ENCODE assay signal across 18 cellular contexts in genomic region chr11:67562951-67563350, GRCh38. TPM values are rescaled to one million over a fixed set of nuclear protein-coding genes. Genes with fewer than 3 reads are reported as not detected.
DNase-seq lines count a peak whose midpoint lies in the region; ATAC-seq, FAIRE-seq and TF ChIP-seq lines count a peak whose summit lies in the region.
"Had no signal": no experiment of that assay in that cellular context is flagged by ENCODE, and none has a peak within 500 bp of the region (broad histone marks: within the 10 kb centered on the region; RNA-seq: fewer than 3 reads in every experiment).

No MANE protein-coding gene starts in this region.

- H3K27me3 ChIP-seq in HepG2 (ENCODE audit: control insufficient read depth in 1 of 2, insufficient read depth in 2 of 2, low read length in 2 of 2): no peaks in the 10 kb centered on the region
- H3K27me3 ChIP-seq in naive thymus-derived CD4-positive, alpha-beta T cell (ENCODE audit: control insufficient read depth in 2 of 2, insufficient read depth in 2 of 2, low read length in 2 of 2): no peaks in the 10 kb centered on the region

- no peaks in the 10 kb centered on the region for H3K36me3 ChIP-seq in HepG2 (replicated peaks in 1 of 2; ENCODE audit: control insufficient read depth in 1 of 2, insufficient read depth in 2 of 2, low read length in 2 of 2)
- no peaks in the 10 kb centered on the region for H3K36me3 ChIP-seq in naive thymus-derived CD4-positive, alpha-beta T cell (ENCODE audit: control insufficient read depth in 2 of 3, insufficient read depth in 3 of 3, low read length in 3 of 3)

- H3K27ac ChIP-seq in HepG2 (ENCODE audit: extremely low read length, insufficient read depth, low read length): no peak overlapping the region
- H3K27ac ChIP-seq in naive thymus-derived CD4-positive, alpha-beta T cell (ENCODE audit: low read depth, low read length): no peak overlapping the region
- H3K27ac ChIP-seq: KMS-11 had no signal

- H3K4me3 Mint-ChIP-seq in stimulated activated memory B cell treated with anti-CD40 and anti-IgM and Interleukin-4, amounts not matched to agents 10 μg/mL and 1 μg/mL and 100 μg/mL, for 72 hours: no peak overlapping the region
- no peak overlapping the region for H3K4me3 Mint-ChIP-seq in activated naive CD4-positive, alpha-beta T cell treated with anti-CD3 and anti-CD28 coated beads, Interleukin-2, amount 10 ng/mL, durations not matched to agents 7 days and 5 days
- H3K4me3 Mint-ChIP-seq in naive thymus-derived CD4-positive, alpha-beta T cell: no peak overlapping the region
- H3K4me3 Mint-ChIP-seq: activated CD8-positive, alpha-beta T cell treated with anti-CD3 and anti-CD28 coated beads, Interleukin-2, amount 10 ng/mL, durations not matched to agents 7 days and 5 days; CD4-positive, alpha-beta T cell had no signal

- no peak for FAIRE-seq in HepG2 (lab: Jason Lieb, UNC)

- H3K27me3 Mint-ChIP-seq in stimulated activated memory B cell treated with anti-CD40 and anti-IgM and Interleukin-4, amounts not matched to agents 10 μg/mL and 1 μg/mL and 100 μg/mL, for 72 hours: peaks cover 47% of the 10 kb centered on the region
- peaks cover 37% of the 10 kb centered on the region for H3K27me3 Mint-ChIP-seq in activated naive CD4-positive, alpha-beta T cell treated with anti-CD3 and anti-CD28 coated beads, Interleukin-2, amount 10 ng/mL, durations not matched to agents 7 days and 5 days
- peaks cover 0 to 24% (median 0%) of the 10 kb centered on the region in 5 donors for H3K27me3 Mint-ChIP-seq in naive thymus-derived CD4-positive, alpha-beta T cell

- no peaks in the 10 kb centered on the region for H3K9me3 Mint-ChIP-seq in stimulated activated memory B cell treated with anti-CD40 and anti-IgM and Interleukin-4, amounts not matched to agents 10 μg/mL and 1 μg/mL and 100 μg/mL, for 72 hours
- H3K9me3 Mint-ChIP-seq in activated naive CD4-positive, alpha-beta T cell treated with anti-CD3 and anti-CD28 coated beads, Interleukin-2, amount 10 ng/mL, durations not matched to agents 7 days and 5 days: no peaks in the 10 kb centered on the region
- no peaks in the 10 kb centered on the region for H3K9me3 Mint-ChIP-seq in naive thymus-derived CD4-positive, alpha-beta T cell
- H3K9me3 Mint-ChIP-seq: activated T-helper 2 cell treated with anti-CD3 and anti-CD28 coated beads, Interferon-gamma antibody, Interleukin-2, Interleukin-4, amounts not matched to agents 10 μg/mL and 5 μg/mL and 100 μg/mL, durations not matched to agents 14 hours and 24 hours and 36 hours; CD4-positive, alpha-beta T cell; effector memory CD8-positive, alpha-beta T cell had no signal

- H3K4me2 ChIP-seq in HepG2 (ENCODE audit: low read depth, low read length): peak overlapping the region; percentile 69

- H3K79me2 ChIP-seq in HepG2 (ENCODE audit: insufficient read depth, low read length): no peaks in the 10 kb centered on the region

- H3K9me3 ChIP-seq in HepG2 (ENCODE audit: low read length): no peaks in the 10 kb centered on the region
- H3K9me3 ChIP-seq in naive thymus-derived CD4-positive, alpha-beta T cell (ENCODE audit: control insufficient read depth in 2 of 3, low read length in 3 of 3): no peaks in the 10 kb centered on the region

- TF ChIP-seq POLR2A in HepG2 (IDR thresholded peaks at IDR 0.05; ENCODE audit: insufficient read depth in 1 of 2, low read depth in 2 of 2, low read length in 2 of 2): no peak

- POLR2A ChIA-PET in HEK293T (lab: Yijun Ruan, JAX) (no interaction called here), HepG2 (lab: Yijun Ruan, JAX) (no interaction called here)
- POLR2A ChIA-PET in naive thymus-derived CD4-positive, alpha-beta T cell (lab: Charles Lee): no interaction called here

- intact Hi-C loops in HepG2 (cut with micrococcal nuclease; ENCODE audit: unreplicated experiment): no loop called here
- intact Hi-C loops in naive thymus-derived CD4-positive, alpha-beta T cell (cut with micrococcal nuclease): no loop called here

- H3K36me3 Mint-ChIP-seq in stimulated activated memory B cell treated with anti-CD40 and anti-IgM and Interleukin-4, amounts not matched to agents 10 μg/mL and 1 μg/mL and 100 μg/mL, for 72 hours: no peaks in the 10 kb centered on the region
- H3K36me3 Mint-ChIP-seq in activated naive CD4-positive, alpha-beta T cell treated with anti-CD3 and anti-CD28 coated beads, Interleukin-2, amount 10 ng/mL, durations not matched to agents 7 days and 5 days: no peaks in the 10 kb centered on the region
- no peaks in the 10 kb centered on the region for H3K36me3 Mint-ChIP-seq in naive thymus-derived CD4-positive, alpha-beta T cell
- H3K36me3 Mint-ChIP-seq: immature natural killer cell had no signal

- peak overlapping the region in 1 of 3 experiments; percentile 39; a peak in 1 of 6 replicates for H3K4me3 ChIP-seq in HepG2 (replicated peaks in 1 of 3; ENCODE audit: insufficient read depth in 1 of 3, low read depth in 2 of 3, low read length in 3 of 3)
- H3K4me3 ChIP-seq in naive thymus-derived CD4-positive, alpha-beta T cell (ENCODE audit: low read length): no peak overlapping the region

- ATAC-seq in SK-N-SH treated with all-trans-retinoic acid at 6 μM for 48 hours (peak; percentile 39; the same call in 2 of the 3 replicates), HepG2 (no peak)
- ATAC-seq in stimulated activated memory B cell treated with anti-CD40 and anti-IgM and Interleukin-4, amounts not matched to agents 10 μg/mL and 1 μg/mL and 100 μg/mL, for 72 hours: no peak
- no peak for ATAC-seq in naive thymus-derived CD4-positive, alpha-beta T cell
- ATAC-seq: activated CD8-positive, alpha-beta T cell treated with anti-CD3 and anti-CD28 coated beads, Interleukin-2, amount 10 ng/mL, durations not matched to agents 7 days and 5 days; effector memory CD8-positive, alpha-beta T cell had no signal

- no peak for TF ChIP-seq RAD21 in HepG2 (CRISPR knock-in tag; IDR thresholded peaks at IDR 0.05)

- in situ Hi-C loops in HepG2 (cut with HindIII; ENCODE audit: extremely low pct_ligation_motif_present, low pct_unique_long_range_greater_than_20kb): no loop called here

- no TSS peak for BruUV-seq in HepG2 (replicated peaks; lab: Mats Ljungman, UMichigan)

- CTCF ChIA-PET in HEK293T (lab: Yijun Ruan, JAX) (interaction anchor here (0.6 to 1.4 kb wide), 2 partner anchors 9 to 42 kb away, joined by 3 to 7 read pairs; no protein-coding TSS in a partner anchor), HepG2 (lab: Yijun Ruan, JAX; ENCODE audit: low intra/inter-chr PET ratio, low total read pairs) (no interaction called here)
- CTCF ChIA-PET in activated naive CD4-positive, alpha-beta T cell treated with anti-CD3 and anti-CD28 coated beads, Interleukin-2, amount 10 ng/mL, durations not matched to agents 7 days and 5 days (lab: Charles Lee): interaction anchor here (1.4 kb wide), 1 partner anchor 10 kb away, joined by 3 read pairs; no protein-coding TSS in a partner anchor
- CTCF ChIA-PET in naive thymus-derived CD4-positive, alpha-beta T cell (lab: Charles Lee): interaction anchor here (1.2 kb wide), 1 partner anchor 214 kb away, joined by 3 read pairs; no protein-coding TSS in a partner anchor

- H3K4me1 Mint-ChIP-seq in stimulated activated memory B cell treated with anti-CD40 and anti-IgM and Interleukin-4, amounts not matched to agents 10 μg/mL and 1 μg/mL and 100 μg/mL, for 72 hours: peaks cover 33% of the 10 kb centered on the region
- peaks cover 12% of the 10 kb centered on the region for H3K4me1 Mint-ChIP-seq in activated naive CD4-positive, alpha-beta T cell treated with anti-CD3 and anti-CD28 coated beads, Interleukin-2, amount 10 ng/mL, durations not matched to agents 7 days and 5 days
- peaks cover 0 to 9% (median 0%) of the 10 kb centered on the region in 7 donors for H3K4me1 Mint-ChIP-seq in naive thymus-derived CD4-positive, alpha-beta T cell

- H4K20me1 ChIP-seq in HepG2 (ENCODE audit: insufficient read depth, low read length): no peaks in the 10 kb centered on the region

- TF ChIP-seq CTCF in HepG2 (CRISPR knock-in tag; IDR thresholded peaks at IDR 0.05): no peak

- no peak overlapping the region for H3K9ac ChIP-seq in HepG2 (ENCODE audit: insufficient read depth, low read depth, low read length)
- H3K9ac ChIP-seq: KMS-11 had no signal

- peak overlapping the region; percentile 36 for H3K27ac Mint-ChIP-seq in stimulated activated memory B cell treated with anti-CD40 and anti-IgM and Interleukin-4, amounts not matched to agents 10 μg/mL and 1 μg/mL and 100 μg/mL, for 72 hours
- no peak overlapping the region for H3K27ac Mint-ChIP-seq in activated naive CD4-positive, alpha-beta T cell treated with anti-CD3 and anti-CD28 coated beads, Interleukin-2, amount 10 ng/mL, durations not matched to agents 7 days and 5 days
- H3K27ac Mint-ChIP-seq in naive thymus-derived CD4-positive, alpha-beta T cell: no peak overlapping the region
- H3K27ac Mint-ChIP-seq: activated CD8-positive, alpha-beta T cell treated with anti-CD3 and anti-CD28 coated beads, Interleukin-2, amount 10 ng/mL, durations not matched to agents 7 days and 5 days; activated T-helper 2 cell treated with anti-CD3 and anti-CD28 coated beads, Interferon-gamma antibody, Interleukin-2, Interleukin-4, amounts not matched to agents 10 μg/mL and 5 μg/mL and 100 μg/mL, durations not matched to agents 14 hours and 24 hours and 36 hours; CD4-positive, alpha-beta T cell; immature natural killer cell had no signal

- DNase-seq in HEK293T (ENCODE audit: extremely low spot score): no peak
- DNase-seq in HepG2 (ENCODE audit: low spot score): no peak
- no peak for DNase-seq in activated naive CD4-positive, alpha-beta T cell treated with anti-CD3 and anti-CD28 coated beads, Interleukin-2, amount 10 ng/mL, durations not matched to agents 7 days and 5 days
- no peak for DNase-seq in hepatic stellate cell (ENCODE audit: low spot score)
- DNase-seq in naive thymus-derived CD4-positive, alpha-beta T cell: no peak
- no peak for DNase-seq in NAMALWA (ENCODE audit: low spot score)
- DNase-seq: activated CD8-positive, alpha-beta T cell treated with anti-CD3 and anti-CD28 coated beads, Interleukin-2, amount 10 ng/mL, durations not matched to agents 7 days and 5 days; CD4-positive, alpha-beta T cell; effector memory CD8-positive, alpha-beta T cell; immature natural killer cell; NCI-H1436 treated with DMSO at 0.1 percent for 48 hours; stimulated activated CD4-positive, alpha-beta T cell treated with anti-CD3 and anti-CD28 coated beads, Interleukin-4, amount 100 ng/mL, for 24 hours had no signal

- H3K4me1 ChIP-seq in HepG2 (ENCODE audit: insufficient read depth, low read length): peaks cover 40% of the 10 kb centered on the region
- H3K4me1 ChIP-seq in naive thymus-derived CD4-positive, alpha-beta T cell (ENCODE audit: control insufficient read depth in 2 of 2, insufficient read depth in 2 of 2, low read length in 2 of 2): no peaks in the 10 kb centered on the region

- TF ChIP-seq EP300 in HepG2 (IDR thresholded peaks at IDR 0.05; ENCODE audit: low read depth in 2 of 2, low read length in 2 of 2) (no peak), HepG2 (CRISPR knock-in tag; IDR thresholded peaks at IDR 0.05; ENCODE audit: borderline replicate concordance) (no peak)

- H2AFZ ChIP-seq in HepG2 (ENCODE audit: low read length): peak overlapping the region; percentile 49

- WGBS in HepG2 (ENCODE audit: low lambda C conversion rate): 40% methylated on average over 5 of the region's 5 CpGs

RNA-seq across cellular contexts. Expression of gene GSTP1, which starts 20.7 kb away (rescaled TPM):
- total RNA-seq in HepG2 (2016; rRNA removed; fragmentation: Illumina TruSeq; extraction: Trizol): not detected in 2 replicates
- not detected in 2 replicates for total RNA-seq in HepG2 (2016; cell fraction: cytosol; rRNA removed; fragmentation: Illumina TruSeq; extraction: Trizol; ENCODE audit: low read depth)
- total RNA-seq in HepG2 (2016; cell fraction: insoluble cytoplasmic fraction; rRNA removed; fragmentation: Illumina TruSeq; extraction: Trizol): not detected in 2 replicates
- total RNA-seq in HepG2 (2016; cell fraction: membrane; rRNA removed; fragmentation: Illumina TruSeq; extraction: Trizol): not detected in 2 replicates
- not detected in 2 replicates for total RNA-seq in HepG2 (2016; cell fraction: nucleus; rRNA removed; fragmentation: Illumina TruSeq; extraction: Trizol)
- 0.33 TPM in 1 of 2 replicates, not detected in the other for polyA plus RNA-seq in HepG2 (2011; rRNA removed)
- 0.27 and 0.32 TPM in 2 replicates for polyA plus RNA-seq in HepG2 (2011; cell fraction: cytosol; rRNA removed)
- 0.35 and 0.42 TPM in 2 replicates for polyA plus RNA-seq in HepG2 (2011; cell fraction: nucleus; rRNA removed)
- polyA plus RNA-seq in HepG2 (2012): not detected in 2 replicates
- polyA plus RNA-seq in HepG2 (2016; cell fraction: cytosol; fragmentation: Illumina TruSeq; extraction: Trizol; ENCODE audit: low read depth): not detected in 2 replicates
- not detected in 2 replicates for polyA plus RNA-seq in HepG2 (2016; cell fraction: insoluble cytoplasmic fraction; fragmentation: Illumina TruSeq; extraction: Trizol; ENCODE audit: low read depth)
- not detected in 2 replicates for polyA plus RNA-seq in HepG2 (2016; cell fraction: membrane; fragmentation: Illumina TruSeq; extraction: Trizol; ENCODE audit: low read depth)
- polyA plus RNA-seq in HepG2 (2016; cell fraction: nucleus; fragmentation: Illumina TruSeq; extraction: Trizol; ENCODE audit: insufficient read depth, low read depth): not detected in 2 replicates
- polyA minus RNA-seq in HepG2 (2011; rRNA and poly(A)+ RNA removed; ENCODE audit: low replicate concordance): 3.7 and 5.0 TPM in 2 replicates
- not detected in 2 replicates for polyA minus RNA-seq in HepG2 (2011; cell fraction: cytosol; rRNA and poly(A)+ RNA removed)
- polyA minus RNA-seq in HepG2 (2011; cell fraction: nucleus; rRNA and poly(A)+ RNA removed): not detected in 2 replicates
- 100 to 1,000 TPM in 4 of 5 experiments, 10 to 100 TPM in 1; 77.2 to 265 (median 139) TPM for total RNA-seq in naive thymus-derived CD4-positive, alpha-beta T cell
- 100 to 1,000 TPM; 190 to 202 TPM for polyA plus RNA-seq in naive thymus-derived CD4-positive, alpha-beta T cell

RNA-seq across cellular contexts. Expression of gene CABP2, which starts 39.7 kb away (rescaled TPM):
- not detected in 2 replicates for total RNA-seq in HepG2 (2016; rRNA removed; fragmentation: Illumina TruSeq; extraction: Trizol)
- not detected in 2 replicates for total RNA-seq in HepG2 (2016; cell fraction: cytosol; rRNA removed; fragmentation: Illumina TruSeq; extraction: Trizol; ENCODE audit: low read depth)
- total RNA-seq in HepG2 (2016; cell fraction: insoluble cytoplasmic fraction; rRNA removed; fragmentation: Illumina TruSeq; extraction: Trizol): not detected in 2 replicates
- total RNA-seq in HepG2 (2016; cell fraction: membrane; rRNA removed; fragmentation: Illumina TruSeq; extraction: Trizol): not detected in 2 replicates
- not detected in 2 replicates for total RNA-seq in HepG2 (2016; cell fraction: nucleus; rRNA removed; fragmentation: Illumina TruSeq; extraction: Trizol)
- not detected in 2 replicates for polyA plus RNA-seq in HepG2 (2011; rRNA removed)
- polyA plus RNA-seq in HepG2 (2011; cell fraction: cytosol; rRNA removed): not detected in 2 replicates
- polyA plus RNA-seq in HepG2 (2011; cell fraction: nucleus; rRNA removed): not detected in 2 replicates
- not detected in 2 replicates for polyA plus RNA-seq in HepG2 (2012)
- not detected in 2 replicates for polyA plus RNA-seq in HepG2 (2016; cell fraction: cytosol; fragmentation: Illumina TruSeq; extraction: Trizol; ENCODE audit: low read depth)
- not detected in 2 replicates for polyA plus RNA-seq in HepG2 (2016; cell fraction: insoluble cytoplasmic fraction; fragmentation: Illumina TruSeq; extraction: Trizol; ENCODE audit: low read depth)
- not detected in 2 replicates for polyA plus RNA-seq in HepG2 (2016; cell fraction: membrane; fragmentation: Illumina TruSeq; extraction: Trizol; ENCODE audit: low read depth)
- not detected in 2 replicates for polyA plus RNA-seq in HepG2 (2016; cell fraction: nucleus; fragmentation: Illumina TruSeq; extraction: Trizol; ENCODE audit: insufficient read depth, low read depth)
- not detected in 2 replicates for polyA minus RNA-seq in HepG2 (2011; rRNA and poly(A)+ RNA removed; ENCODE audit: low replicate concordance)
- polyA minus RNA-seq in HepG2 (2011; cell fraction: cytosol; rRNA and poly(A)+ RNA removed): not detected in 2 replicates
- polyA minus RNA-seq in HepG2 (2011; cell fraction: nucleus; rRNA and poly(A)+ RNA removed): not detected in 2 replicates
- total RNA-seq in naive thymus-derived CD4-positive, alpha-beta T cell: not detected
- polyA plus RNA-seq in naive thymus-derived CD4-positive, alpha-beta T cell: not detected
- total RNA-seq: activated CD8-positive, alpha-beta T cell treated with anti-CD3 and anti-CD28 coated beads, Interleukin-2, amount 10 ng/mL, durations not matched to agents 7 days and 5 days; activated T-helper 2 cell treated with anti-CD3 and anti-CD28 coated beads, Interferon-gamma antibody, Interleukin-2, Interleukin-4, amounts not matched to agents 10 μg/mL and 5 μg/mL and 100 μg/mL, durations not matched to agents 14 hours and 24 hours and 36 hours; CD4-positive, alpha-beta T cell; mononuclear cell; RPMI7951 had no signal
- polyA plus RNA-seq: immature natural killer cell had no signal

RNA-seq across cellular contexts. Expression of gene NDUFV1, which starts 43.8 kb away (rescaled TPM):
- 137 and 140 TPM in 2 replicates for total RNA-seq in HepG2 (2016; rRNA removed; fragmentation: Illumina TruSeq; extraction: Trizol)
- 56.4 and 57.7 TPM in 2 replicates for total RNA-seq in HepG2 (2016; cell fraction: cytosol; rRNA removed; fragmentation: Illumina TruSeq; extraction: Trizol; ENCODE audit: low read depth)
- total RNA-seq in HepG2 (2016; cell fraction: insoluble cytoplasmic fraction; rRNA removed; fragmentation: Illumina TruSeq; extraction: Trizol): 130 and 141 TPM in 2 replicates
- total RNA-seq in HepG2 (2016; cell fraction: membrane; rRNA removed; fragmentation: Illumina TruSeq; extraction: Trizol): 58.9 and 72.8 TPM in 2 replicates
- 73.7 and 87.9 TPM in 2 replicates for total RNA-seq in HepG2 (2016; cell fraction: nucleus; rRNA removed; fragmentation: Illumina TruSeq; extraction: Trizol)
- polyA plus RNA-seq in HepG2 (2011; rRNA removed): 88.9 and 92.4 TPM in 2 replicates
- 80.9 and 124 TPM in 2 replicates for polyA plus RNA-seq in HepG2 (2011; cell fraction: cytosol; rRNA removed)
- 241 and 294 TPM in 2 replicates for polyA plus RNA-seq in HepG2 (2011; cell fraction: nucleus; rRNA removed)
- polyA plus RNA-seq in HepG2 (2012): 86.7 and 89.4 TPM in 2 replicates
- polyA plus RNA-seq in HepG2 (2016; cell fraction: cytosol; fragmentation: Illumina TruSeq; extraction: Trizol; ENCODE audit: low read depth): 41.2 and 47.2 TPM in 2 replicates
- polyA plus RNA-seq in HepG2 (2016; cell fraction: insoluble cytoplasmic fraction; fragmentation: Illumina TruSeq; extraction: Trizol; ENCODE audit: low read depth): 109 and 121 TPM in 2 replicates
- 38.1 and 45.1 TPM in 2 replicates for polyA plus RNA-seq in HepG2 (2016; cell fraction: membrane; fragmentation: Illumina TruSeq; extraction: Trizol; ENCODE audit: low read depth)
- 169 and 179 TPM in 2 replicates for polyA plus RNA-seq in HepG2 (2016; cell fraction: nucleus; fragmentation: Illumina TruSeq; extraction: Trizol; ENCODE audit: insufficient read depth, low read depth)
- 124 and 164 TPM in 2 replicates for polyA minus RNA-seq in HepG2 (2011; rRNA and poly(A)+ RNA removed; ENCODE audit: low replicate concordance)
- polyA minus RNA-seq in HepG2 (2011; cell fraction: cytosol; rRNA and poly(A)+ RNA removed): 50.1 and 58.7 TPM in 2 replicates
- polyA minus RNA-seq in HepG2 (2011; cell fraction: nucleus; rRNA and poly(A)+ RNA removed): 52.5 and 56.4 TPM in 2 replicates
- 100 to 1,000 TPM; 198 to 253 (median 212) TPM for total RNA-seq in naive thymus-derived CD4-positive, alpha-beta T cell
- polyA plus RNA-seq in naive thymus-derived CD4-positive, alpha-beta T cell: 100 to 1,000 TPM; 111 to 113 TPM

RNA-seq across cellular contexts. Expression of gene CDK2AP2, which starts 55.0 kb away (rescaled TPM):
- total RNA-seq in HepG2 (2016; rRNA removed; fragmentation: Illumina TruSeq; extraction: Trizol): 19.7 and 23.2 TPM in 2 replicates
- 18.4 and 24.3 TPM in 2 replicates for total RNA-seq in HepG2 (2016; cell fraction: cytosol; rRNA removed; fragmentation: Illumina TruSeq; extraction: Trizol; ENCODE audit: low read depth)
- 14.9 and 23.0 TPM in 2 replicates for total RNA-seq in HepG2 (2016; cell fraction: insoluble cytoplasmic fraction; rRNA removed; fragmentation: Illumina TruSeq; extraction: Trizol)
- 24.4 and 32.7 TPM in 2 replicates for total RNA-seq in HepG2 (2016; cell fraction: membrane; rRNA removed; fragmentation: Illumina TruSeq; extraction: Trizol)
- total RNA-seq in HepG2 (2016; cell fraction: nucleus; rRNA removed; fragmentation: Illumina TruSeq; extraction: Trizol): 16.1 and 17.6 TPM in 2 replicates
- 15.0 and 15.2 TPM in 2 replicates for polyA plus RNA-seq in HepG2 (2011; rRNA removed)
- 13.5 and 23.6 TPM in 2 replicates for polyA plus RNA-seq in HepG2 (2011; cell fraction: cytosol; rRNA removed)
- polyA plus RNA-seq in HepG2 (2011; cell fraction: nucleus; rRNA removed): 32.3 and 35.7 TPM in 2 replicates
- 11.0 and 19.0 TPM in 2 replicates for polyA plus RNA-seq in HepG2 (2012)
- 34.7 and 53.1 TPM in 2 replicates for polyA plus RNA-seq in HepG2 (2016; cell fraction: cytosol; fragmentation: Illumina TruSeq; extraction: Trizol; ENCODE audit: low read depth)
- polyA plus RNA-seq in HepG2 (2016; cell fraction: insoluble cytoplasmic fraction; fragmentation: Illumina TruSeq; extraction: Trizol; ENCODE audit: low read depth): 31.6 and 43.1 TPM in 2 replicates
- 52.5 and 57.8 TPM in 2 replicates for polyA plus RNA-seq in HepG2 (2016; cell fraction: membrane; fragmentation: Illumina TruSeq; extraction: Trizol; ENCODE audit: low read depth)
- 45.1 and 46.7 TPM in 2 replicates for polyA plus RNA-seq in HepG2 (2016; cell fraction: nucleus; fragmentation: Illumina TruSeq; extraction: Trizol; ENCODE audit: insufficient read depth, low read depth)
- 16.8 and 42.0 TPM in 2 replicates for polyA minus RNA-seq in HepG2 (2011; rRNA and poly(A)+ RNA removed; ENCODE audit: low replicate concordance)
- polyA minus RNA-seq in HepG2 (2011; cell fraction: cytosol; rRNA and poly(A)+ RNA removed): 13.8 and 17.6 TPM in 2 replicates
- 10.1 and 16.6 TPM in 2 replicates for polyA minus RNA-seq in HepG2 (2011; cell fraction: nucleus; rRNA and poly(A)+ RNA removed)
- total RNA-seq in naive thymus-derived CD4-positive, alpha-beta T cell: 100 to 1,000 TPM in 1 of 5 experiments, 10 to 100 TPM in 4; 31.0 to 168 (median 61.9) TPM
- polyA plus RNA-seq in naive thymus-derived CD4-positive, alpha-beta T cell: 10 to 100 TPM; 64.5 to 94.3 TPM

RNA-seq across cellular contexts. Expression of gene PITPNM1, which starts 57.8 kb away (rescaled TPM):
- 7.7 and 8.5 TPM in 2 replicates for total RNA-seq in HepG2 (2016; rRNA removed; fragmentation: Illumina TruSeq; extraction: Trizol)
- total RNA-seq in HepG2 (2016; cell fraction: cytosol; rRNA removed; fragmentation: Illumina TruSeq; extraction: Trizol; ENCODE audit: low read depth): 2.1 and 3.4 TPM in 2 replicates
- 6.0 and 8.5 TPM in 2 replicates for total RNA-seq in HepG2 (2016; cell fraction: insoluble cytoplasmic fraction; rRNA removed; fragmentation: Illumina TruSeq; extraction: Trizol)
- total RNA-seq in HepG2 (2016; cell fraction: membrane; rRNA removed; fragmentation: Illumina TruSeq; extraction: Trizol): 8.3 and 9.9 TPM in 2 replicates
- 7.3 and 8.9 TPM in 2 replicates for total RNA-seq in HepG2 (2016; cell fraction: nucleus; rRNA removed; fragmentation: Illumina TruSeq; extraction: Trizol)
- polyA plus RNA-seq in HepG2 (2011; rRNA removed): 8.2 and 9.4 TPM in 2 replicates
- polyA plus RNA-seq in HepG2 (2011; cell fraction: cytosol; rRNA removed): 5.2 and 10.7 TPM in 2 replicates
- 38.2 and 58.0 TPM in 2 replicates for polyA plus RNA-seq in HepG2 (2011; cell fraction: nucleus; rRNA removed)
- polyA plus RNA-seq in HepG2 (2012): 4.4 and 9.1 TPM in 2 replicates
- polyA plus RNA-seq in HepG2 (2016; cell fraction: cytosol; fragmentation: Illumina TruSeq; extraction: Trizol; ENCODE audit: low read depth): 3.2 and 3.6 TPM in 2 replicates
- polyA plus RNA-seq in HepG2 (2016; cell fraction: insoluble cytoplasmic fraction; fragmentation: Illumina TruSeq; extraction: Trizol; ENCODE audit: low read depth): 5.6 and 8.6 TPM in 2 replicates
- polyA plus RNA-seq in HepG2 (2016; cell fraction: membrane; fragmentation: Illumina TruSeq; extraction: Trizol; ENCODE audit: low read depth): 7.7 and 8.1 TPM in 2 replicates
- 19.9 and 22.6 TPM in 2 replicates for polyA plus RNA-seq in HepG2 (2016; cell fraction: nucleus; fragmentation: Illumina TruSeq; extraction: Trizol; ENCODE audit: insufficient read depth, low read depth)
- 29.1 and 72.8 TPM in 2 replicates for polyA minus RNA-seq in HepG2 (2011; rRNA and poly(A)+ RNA removed; ENCODE audit: low replicate concordance)
- 10.6 and 11.6 TPM in 2 replicates for polyA minus RNA-seq in HepG2 (2011; cell fraction: cytosol; rRNA and poly(A)+ RNA removed)
- polyA minus RNA-seq in HepG2 (2011; cell fraction: nucleus; rRNA and poly(A)+ RNA removed): 6.8 and 9.1 TPM in 2 replicates
- 100 to 1,000 TPM in 3 of 5 experiments, 10 to 100 TPM in 2; 78.9 to 133 (median 112) TPM for total RNA-seq in naive thymus-derived CD4-positive, alpha-beta T cell
- polyA plus RNA-seq in naive thymus-derived CD4-positive, alpha-beta T cell: 10 to 100 TPM in 1 of 2 donors, 1 to 10 TPM in 1; 9.5 to 30.8 TPM

Comparison
In these comparisons a context has a peak if more than half of its experiments do, and no peak if none do; other contexts are left out.
1. RNA of gene GSTP1, which starts 20.7 kb away (total RNA-seq): 77.2 to 265 TPM in naive thymus-derived CD4-positive, alpha-beta T cell; not detected in HepG2; every median in the first group is over 10 times any median in the second.